ENCODE assay signal across 1 cellular context in the genomic region with DNA sequence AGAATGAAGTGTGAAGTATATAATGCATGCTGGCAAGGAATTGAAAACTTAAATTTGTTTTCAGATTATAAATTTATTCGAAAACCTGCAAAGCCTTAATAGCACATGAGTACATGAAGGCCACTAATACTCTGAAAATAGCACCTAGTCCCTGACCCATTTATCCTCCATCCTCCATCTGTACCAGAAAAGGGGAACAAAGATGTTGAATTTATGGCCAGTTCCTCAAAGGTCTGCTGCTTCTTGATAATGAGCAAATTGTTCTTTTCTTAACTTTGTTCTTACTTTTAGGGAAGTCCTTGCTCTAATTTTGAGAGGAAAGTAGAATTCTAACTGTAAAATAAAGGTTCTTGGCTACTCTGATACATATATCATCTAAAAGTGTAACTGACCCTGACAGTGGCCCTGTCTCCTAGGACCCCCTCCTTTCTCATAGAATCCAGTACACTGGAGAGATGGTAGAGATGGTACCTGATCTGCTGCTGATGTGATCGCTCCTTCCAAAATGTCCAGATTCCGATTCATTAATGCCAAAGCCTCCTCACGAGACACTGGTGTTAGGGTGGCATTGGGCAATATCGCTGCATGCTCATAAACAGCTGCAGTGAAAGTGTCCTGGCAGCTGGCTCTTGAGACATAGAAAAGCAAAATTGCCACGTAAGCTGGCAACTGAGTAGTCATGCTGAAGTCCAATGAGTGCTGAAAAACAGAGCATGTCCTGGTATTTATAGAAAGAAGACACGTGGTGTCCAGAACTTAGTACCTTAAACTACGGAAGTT.
TF ChIP-seq lines count a peak whose summit lies in the region.

Gene VNN1 (minus strand): TSS at position 701 of the 780 bp plus-strand sequence. CDS start 20 bp downstream, at position 681.

TF ChIP-seq in SK-N-SH treated with all-trans-retinoic acid at 6 μM for 48 hours, 23 proteins besides CTCF, POLR2A, EP300 and RAD21 (continued from another document):
- TF ChIP-seq TSHZ2 (CRISPR knock-in tag; IDR thresholded peaks at IDR 0.05) (no peak), ZC3H10 (CRISPR knock-in tag; IDR thresholded peaks at IDR 0.05) (no peak), ARNTL (CRISPR knock-in tag; IDR thresholded peaks at IDR 0.05; ENCODE audit: borderline replicate concordance, low read depth) (no peak), ZFP30 (CRISPR knock-in tag; IDR thresholded peaks at IDR 0.05) (no peak), CSDC2 (CRISPR knock-in tag; IDR thresholded peaks at IDR 0.05) (no peak), CREB5 (CRISPR knock-in tag; IDR thresholded peaks at IDR 0.05; ENCODE audit: low read depth) (no peak), ZNF565 (CRISPR knock-in tag; conservative IDR thresholded peaks at IDR 0.05; ENCODE audit: low read depth) (no peak), TCF4 (CRISPR knock-in tag; IDR thresholded peaks at IDR 0.05; ENCODE audit: borderline replicate concordance) (no peak), RARB (CRISPR knock-in tag; IDR thresholded peaks at IDR 0.05) (no peak), ZNF8 (CRISPR knock-in tag; IDR thresholded peaks at IDR 0.05) (no peak), CSRNP3 (CRISPR knock-in tag; IDR thresholded peaks at IDR 0.05) (no peak), BACH2 (CRISPR knock-in tag; IDR thresholded peaks at IDR 0.05; ENCODE audit: borderline replicate concordance) (no peak)
- TF ChIP-seq, protein P1, sequence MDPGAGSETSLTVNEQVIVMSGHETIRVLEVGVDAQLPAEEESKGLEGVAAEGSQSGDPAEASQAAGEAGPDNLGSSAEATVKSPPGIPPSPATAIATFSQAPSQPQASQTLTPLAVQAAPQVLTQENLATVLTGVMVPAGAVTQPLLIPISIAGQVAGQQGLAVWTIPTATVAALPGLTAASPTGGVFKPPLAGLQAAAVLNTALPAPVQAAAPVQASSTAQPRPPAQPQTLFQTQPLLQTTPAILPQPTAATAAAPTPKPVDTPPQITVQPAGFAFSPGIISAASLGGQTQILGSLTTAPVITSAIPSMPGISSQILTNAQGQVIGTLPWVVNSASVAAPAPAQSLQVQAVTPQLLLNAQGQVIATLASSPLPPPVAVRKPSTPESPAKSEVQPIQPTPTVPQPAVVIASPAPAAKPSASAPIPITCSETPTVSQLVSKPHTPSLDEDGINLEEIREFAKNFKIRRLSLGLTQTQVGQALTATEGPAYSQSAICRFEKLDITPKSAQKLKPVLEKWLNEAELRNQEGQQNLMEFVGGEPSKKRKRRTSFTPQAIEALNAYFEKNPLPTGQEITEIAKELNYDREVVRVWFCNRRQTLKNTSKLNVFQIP (CRISPR knock-in tag; IDR thresholded peaks at IDR 0.05; ENCODE audit: borderline replicate concordance, low read depth): no peak
